11 cellular contexts compared by ENCODE assay signal in the genomic region with DNA sequence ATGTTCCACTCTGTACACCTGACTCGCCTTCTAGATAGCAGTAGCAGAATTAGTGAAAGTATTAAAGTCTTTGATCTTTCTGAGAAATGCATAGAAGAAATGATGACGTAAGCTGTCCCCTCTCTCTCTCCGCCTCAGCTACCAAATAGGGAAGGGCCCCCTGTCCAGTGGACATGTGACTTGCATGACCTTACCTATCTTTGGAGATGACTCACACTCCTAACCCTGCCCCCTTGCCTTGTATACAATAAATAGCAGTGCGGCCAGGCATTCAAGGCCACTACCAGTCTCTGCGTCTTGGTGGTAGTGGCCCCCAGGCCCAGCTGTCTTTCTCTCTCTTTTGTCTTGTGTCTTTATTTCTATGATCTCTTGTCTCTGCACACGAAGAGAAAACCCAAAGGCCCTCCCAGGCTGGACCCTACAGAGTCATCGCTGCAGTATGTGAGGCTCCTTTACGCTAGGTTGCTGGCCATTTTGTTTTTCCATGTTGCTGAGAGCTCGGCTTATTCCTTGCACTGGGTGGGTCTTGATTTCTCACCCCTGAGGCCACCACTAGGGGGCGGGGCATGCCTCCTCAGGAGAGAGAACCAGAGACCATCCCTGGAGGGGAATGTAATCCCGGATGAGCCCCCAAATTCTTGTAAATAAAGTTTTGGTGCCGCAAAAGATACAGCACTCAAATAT. TPM values are rescaled to one million over a fixed set of nuclear protein-coding genes. Genes with fewer than 3 reads are reported as not detected.
A peak's percentile ranks its signal among the peaks of the same experiment; 100 is the strongest.
DNase-seq lines count a peak whose midpoint lies in the region; ATAC-seq and TF ChIP-seq lines count a peak whose summit lies in the region.
"Had no signal": no experiment of that assay in that cellular context is flagged by ENCODE, and none has a peak within 500 bp of the region (broad histone marks: within the 10 kb centered on the region; RNA-seq: fewer than 3 reads in every experiment).

No MANE protein-coding gene starts in this region.

- no peaks in the 10 kb centered on the region for H3K4me1 ChIP-seq in BE2C

- peaks cover 7% of the 10 kb centered on the region for H3K4me1 Mint-ChIP-seq in stimulated activated effector memory CD8-positive, alpha-beta T cell treated with anti-CD3 and anti-CD28 coated beads, Interleukin-12 subunit alpha, Interleukin-12 subunit beta, amount 100 ng/mL, for 72 hours
- H3K4me1 Mint-ChIP-seq: stimulated activated naive B cell treated with anti-CD40 and anti-IgM and Interleukin-4, amounts not matched to agents 10 μg/mL and 1 μg/mL and 100 μg/mL, for 72 hours had no signal

- DNase-seq in BE2C (peak; percentile 67), GM12865 (ENCODE audit: low read depth) (peak; percentile 27), OCI-M1 (lab: John Stamatoyannopoulos, UW) (peak; percentile 35), fibroblast of villous mesenchyme (ENCODE audit: low read depth) (peak; percentile 19), pons (ENCODE audit: low spot score) (no peak), hepatic stellate cell (ENCODE audit: low spot score) (no peak)
- DNase-seq in stimulated activated effector memory CD8-positive, alpha-beta T cell treated with anti-CD3 and anti-CD28 coated beads, Interleukin-12 subunit alpha, Interleukin-12 subunit beta, amount 100 ng/mL, for 72 hours (ENCODE audit: low spot score in 2 of 2) = no peak

- H3K4me3 ChIP-seq in BE2C (ENCODE audit: low read depth, low read length) (no peak overlapping the region), GM12865 (ENCODE audit: low read depth, low read length) (no peak overlapping the region), fibroblast of villous mesenchyme (ENCODE audit: low read depth, low read length) (no peak overlapping the region)

- peak; percentile 54 for TF ChIP-seq CTCF in BE2C (IDR thresholded peaks at IDR 0.05; ENCODE audit: low read depth, low read length)
- TF ChIP-seq CTCF in GM12865 (IDR thresholded peaks at IDR 0.05; ENCODE audit: insufficient read depth, low read depth, low read length, missing control alignments) = peak; percentile 29
- peak; percentile 33 for TF ChIP-seq CTCF in fibroblast of villous mesenchyme (IDR thresholded peaks at IDR 0.05; ENCODE audit: insufficient read depth, low read depth, low read length)

- no peak overlapping the region for H3K27ac Mint-ChIP-seq in stimulated activated effector memory CD8-positive, alpha-beta T cell treated with anti-CD3 and anti-CD28 coated beads, Interleukin-12 subunit alpha, Interleukin-12 subunit beta, amount 100 ng/mL, for 72 hours
- H3K27ac Mint-ChIP-seq: activated T-helper 2 cell treated with anti-CD3 and anti-CD28 coated beads, Interferon-gamma antibody, Interleukin-2, Interleukin-4, amounts not matched to agents 10 μg/mL and 5 μg/mL and 100 μg/mL, durations not matched to agents 14 hours and 24 hours and 36 hours had no signal

- H3K9me3 ChIP-seq in BE2C = no peaks in the 10 kb centered on the region

- no peaks in the 10 kb centered on the region for H3K27me3 ChIP-seq in BE2C
- H3K27me3 ChIP-seq: esophagus muscularis mucosa had no signal

- no peaks in the 10 kb centered on the region for H3K36me3 ChIP-seq in BE2C
- H3K36me3 ChIP-seq: esophagus muscularis mucosa had no signal

- H3K36me3 Mint-ChIP-seq in stimulated activated effector memory CD8-positive, alpha-beta T cell treated with anti-CD3 and anti-CD28 coated beads, Interleukin-12 subunit alpha, Interleukin-12 subunit beta, amount 100 ng/mL, for 72 hours = no peaks in the 10 kb centered on the region

- ATAC-seq in GM21717 (IDR thresholded peaks at IDR 0.05; ENCODE audit: unreplicated experiment) = no peak
- no peak for ATAC-seq in stimulated activated effector memory CD8-positive, alpha-beta T cell treated with anti-CD3 and anti-CD28 coated beads, Interleukin-12 subunit alpha, Interleukin-12 subunit beta, amount 100 ng/mL, for 72 hours
- ATAC-seq: stimulated activated naive B cell treated with anti-CD40 and anti-IgM and Interleukin-4, amounts not matched to agents 10 μg/mL and 1 μg/mL and 100 μg/mL, for 72 hours had no signal

- H3K4me3 Mint-ChIP-seq in stimulated activated effector memory CD8-positive, alpha-beta T cell treated with anti-CD3 and anti-CD28 coated beads, Interleukin-12 subunit alpha, Interleukin-12 subunit beta, amount 100 ng/mL, for 72 hours = no peak overlapping the region
- H3K4me3 Mint-ChIP-seq: stimulated activated naive B cell treated with anti-CD40 and anti-IgM and Interleukin-4, amounts not matched to agents 10 μg/mL and 1 μg/mL and 100 μg/mL, for 72 hours had no signal

- H3K9me3 Mint-ChIP-seq in stimulated activated effector memory CD8-positive, alpha-beta T cell treated with anti-CD3 and anti-CD28 coated beads, Interleukin-12 subunit alpha, Interleukin-12 subunit beta, amount 100 ng/mL, for 72 hours = peaks cover 8% of the 10 kb centered on the region
- H3K9me3 Mint-ChIP-seq: activated T-helper 2 cell treated with anti-CD3 and anti-CD28 coated beads, Interferon-gamma antibody, Interleukin-2, Interleukin-4, amounts not matched to agents 10 μg/mL and 5 μg/mL and 100 μg/mL, durations not matched to agents 14 hours and 24 hours and 36 hours had no signal

RNA-seq across cellular contexts. Expression of gene ZBTB8B, which starts 16.0 kb away (rescaled TPM):
- polyA plus RNA-seq in BE2C (2012; ENCODE audit: insufficient read depth, insufficient read length, low read depth) = 0.03 TPM
- total RNA-seq in fibroblast of villous mesenchyme = not detected in 2 replicates
- total RNA-seq: activated T-helper 2 cell treated with anti-CD3 and anti-CD28 coated beads, Interferon-gamma antibody, Interleukin-2, Interleukin-4, amounts not matched to agents 10 μg/mL and 5 μg/mL and 100 μg/mL, durations not matched to agents 14 hours and 24 hours and 36 hours had no signal

RNA-seq across cellular contexts. Expression of gene BSDC1, which starts 54.7 kb away (rescaled TPM):
- polyA plus RNA-seq in BE2C (2012; ENCODE audit: insufficient read depth, insufficient read length, low read depth) = 58.7 TPM
- 58.3 and 76.4 TPM in 2 replicates for total RNA-seq in fibroblast of villous mesenchyme

Comparison
In these comparisons a context has a peak if more than half of its experiments do, and no peak if none do; other contexts are left out.
1. DNase-seq: peak in BE2C (single experiment), GM12865 (single experiment), OCI-M1 (single experiment) and fibroblast of villous mesenchyme (single experiment); none in pons (single experiment), stimulated activated effector memory CD8-positive, alpha-beta T cell treated with anti-CD3 and anti-CD28 coated beads, Interleukin-12 subunit alpha, Interleukin-12 subunit beta, amount 100 ng/mL, for 72 hours (0 of 2) and hepatic stellate cell (single experiment).
2. Peak in every context shown above with its lines, with median percentiles within 50 percentile points of each other: CTCF ChIP-seq.